20 cellular contexts compared by ENCODE assay signal in the genomic region with DNA sequence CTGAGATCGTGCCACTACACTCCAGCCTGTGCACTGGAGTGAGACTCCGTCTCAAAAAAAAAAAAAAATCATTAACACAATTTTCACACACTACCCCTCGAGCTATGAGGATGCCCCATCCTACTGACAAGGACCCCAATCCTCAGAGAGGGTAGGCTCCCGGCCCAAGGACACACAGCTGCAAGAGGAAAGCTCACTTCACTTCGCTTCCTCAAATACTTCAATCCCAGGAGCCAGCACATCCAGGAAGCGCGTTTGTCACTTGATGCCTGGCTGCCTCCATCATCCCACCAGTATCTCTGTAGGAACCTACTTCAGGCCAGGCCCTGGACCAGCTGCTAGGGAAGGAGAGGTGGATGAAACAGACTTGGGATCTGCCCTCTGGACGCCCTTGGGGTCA.
A peak's percentile ranks its signal among the peaks of the same experiment; 100 is the strongest.
DNase-seq lines count a peak whose midpoint lies in the region; TF ChIP-seq lines count a peak whose summit lies in the region.
"Had no signal": no experiment of that assay in that cellular context is flagged by ENCODE, and none has a peak within 500 bp of the region (broad histone marks: within the 10 kb centered on the region; RNA-seq: fewer than 3 reads in every experiment).

No MANE protein-coding gene starts in this region.

- no peak overlapping the region for H3K9ac ChIP-seq in endodermal cell (ENCODE audit: extremely low read depth, low read length, poor library complexity, severe bottlenecking)
- H3K9ac ChIP-seq: SK-N-SH had no signal

- intact Hi-C loops in CD14-positive monocyte (cut with micrococcal nuclease) (loop anchor here in 1 of 2 donors (5.0 kb wide), 1 partner anchor 84 kb away; no protein-coding TSS in a partner anchor), sigmoid colon (cut with DNase I) (loop anchor here (5.0 kb wide), 2 partner anchors 84 to 409 kb away; no protein-coding TSS in a partner anchor)

- H3K36me3 ChIP-seq in endodermal cell (ENCODE audit: control insufficient read depth, insufficient read depth, low read length) (peaks cover 5% of the 10 kb centered on the region), sigmoid colon (peaks cover 0 to 15% (median 3%) of the 10 kb centered on the region in 4 donors)

- peaks cover 3% of the 10 kb centered on the region for H3K36me3 Mint-ChIP-seq in T-helper 2 cell treated with Interferon-gamma antibody and Interleukin-4, amounts not matched to agents 5 μg/mL and 100 μg/mL, for 36 hours (ENCODE audit: low read depth)
- H3K36me3 Mint-ChIP-seq in CD14-positive monocyte (peaks cover 36 to 49% of the 10 kb centered on the region in 2 donors), endodermal cell (ENCODE audit: low read depth) (no peaks in the 10 kb centered on the region), HFFc6 (ENCODE audit: low read depth) (no peaks in the 10 kb centered on the region)

- TF ChIP-seq POLR2A in sigmoid colon (IDR thresholded peaks at IDR 0.05), result no peak

- TF ChIP-seq EP300 in sigmoid colon (IDR thresholded peaks at IDR 0.05), result no peak

- H3K4me1 ChIP-seq in endodermal cell (ENCODE audit: control insufficient read depth, insufficient read depth, low read length) (no peaks in the 10 kb centered on the region), sigmoid colon (peaks cover 0 to 15% (median 4%) of the 10 kb centered on the region in 4 donors)

- H3K27ac ChIP-seq in endodermal cell (ENCODE audit: low read depth, low read length) (no peak overlapping the region), sigmoid colon (no peak overlapping the region)
- H3K27ac ChIP-seq: 22Rv1 had no signal

- H3K4me1 Mint-ChIP-seq in T-helper 2 cell treated with Interferon-gamma antibody and Interleukin-4, amounts not matched to agents 5 μg/mL and 100 μg/mL, for 36 hours (ENCODE audit: low read depth), result peaks cover 5% of the 10 kb centered on the region
- peaks cover 27% of the 10 kb centered on the region for H3K4me1 Mint-ChIP-seq in CD14-positive monocyte
- no peaks in the 10 kb centered on the region for H3K4me1 Mint-ChIP-seq in endodermal cell
- H3K4me1 Mint-ChIP-seq in HFFc6 (ENCODE audit: low read depth), result peaks cover 8% of the 10 kb centered on the region

- no peaks in the 10 kb centered on the region for H3K27me3 Mint-ChIP-seq in T-helper 2 cell treated with Interferon-gamma antibody and Interleukin-4, amounts not matched to agents 5 μg/mL and 100 μg/mL, for 36 hours (ENCODE audit: low read depth)
- H3K27me3 Mint-ChIP-seq in CD14-positive monocyte (ENCODE audit: low read depth in 3 of 3), result no peaks in the 10 kb centered on the region
- H3K27me3 Mint-ChIP-seq in endodermal cell (ENCODE audit: insufficient read depth), result no peaks in the 10 kb centered on the region
- H3K27me3 Mint-ChIP-seq in HFFc6 (ENCODE audit: insufficient read depth), result no peaks in the 10 kb centered on the region

- no peak for TF ChIP-seq CTCF in CD14-positive monocyte (IDR thresholded peaks at IDR 0.05)
- TF ChIP-seq CTCF in endodermal cell (conservative IDR thresholded peaks at IDR 0.05), result no peak
- TF ChIP-seq CTCF in sigmoid colon (IDR thresholded peaks at IDR 0.05), result no peak
- no peak for TF ChIP-seq CTCF in HFFc6 (IDR thresholded peaks at IDR 0.05)

- no peak overlapping the region for H3K4me3 Mint-ChIP-seq in T-helper 2 cell treated with Interferon-gamma antibody and Interleukin-4, amounts not matched to agents 5 μg/mL and 100 μg/mL, for 36 hours
- H3K4me3 Mint-ChIP-seq in CD14-positive monocyte, result no peak overlapping the region
- no peak overlapping the region for H3K4me3 Mint-ChIP-seq in endodermal cell
- no peak overlapping the region for H3K4me3 Mint-ChIP-seq in HFFc6

- H3K27ac Mint-ChIP-seq in T-helper 2 cell treated with Interferon-gamma antibody and Interleukin-4, amounts not matched to agents 5 μg/mL and 100 μg/mL, for 36 hours, result peak overlapping the region; percentile 26
- H3K27ac Mint-ChIP-seq in CD14-positive monocyte, result no peak overlapping the region
- H3K27ac Mint-ChIP-seq in endodermal cell, result peak overlapping the region; percentile 33
- H3K27ac Mint-ChIP-seq in HFFc6, result no peak overlapping the region

- no peak overlapping the region for H3K4me3 ChIP-seq in endodermal cell (ENCODE audit: low read length)
- no peak overlapping the region for H3K4me3 ChIP-seq in sigmoid colon
- H3K4me3 ChIP-seq: Peyer's patch had no signal

- H3K9me3 Mint-ChIP-seq in T-helper 2 cell treated with Interferon-gamma antibody and Interleukin-4, amounts not matched to agents 5 μg/mL and 100 μg/mL, for 36 hours, result no peaks in the 10 kb centered on the region
- H3K9me3 Mint-ChIP-seq in CD14-positive monocyte (peaks cover 0 to 1% (median 0%) of the 10 kb centered on the region in 7 donors), endodermal cell (no peaks in the 10 kb centered on the region), HFFc6 (no peaks in the 10 kb centered on the region)

- H3K9me3 ChIP-seq in endodermal cell (ENCODE audit: control insufficient read depth, low read length) (no peaks in the 10 kb centered on the region), sigmoid colon (no peaks in the 10 kb centered on the region)
- H3K9me3 ChIP-seq: BE2C, Peyer's patch, SK-N-SH had no signal

- WGBS in endodermal cell (ENCODE audit: insufficient coverage in 1 of 2, insufficient read length in 1 of 2), 2 experiments, result 89 to 92% methylated on average over 5 to 8 of the region's 8 CpGs
- 93 to 94% methylated on average over 8 of the region's 8 CpGs for WGBS in sigmoid colon, 2 donors

- no peak for DNase-seq in T-helper 2 cell treated with Interferon-gamma antibody and Interleukin-4, amounts not matched to agents 5 μg/mL and 100 μg/mL, for 36 hours (ENCODE audit: low spot score)
- DNase-seq in T-helper 2 cell (no peak), CD14-positive monocyte (ENCODE audit: low spot score) (peak; percentile 4), endodermal cell (no peak), sigmoid colon (peak; percentile 14), T1000 (lab: John Stamatoyannopoulos, UW) (no peak), HFFc6 (no peak), EL (no peak)
- DNase-seq: BE2C; DMS79 treated with DMSO at 0.1 percent for 48 hours; H7; NCI-H1436; NCI-H2029; NCI-H2171 treated with DMSO at 0.1 percent for 48 hours; NCI-H446; NK-92 treated with Interleukin-12 subunit alpha and Interleukin-12 subunit beta, amount 100 ng/mL, for 24 hours; SHP77 treated with DMSO at 0.1 percent for 48 hours; SK-N-SH had no signal

- H3K27me3 ChIP-seq in endodermal cell (ENCODE audit: control insufficient read depth, insufficient read depth, low read length, poor library complexity, severe bottlenecking) (no peaks in the 10 kb centered on the region), sigmoid colon (no peaks in the 10 kb centered on the region)
- H3K27me3 ChIP-seq: BE2C, Peyer's patch had no signal

Comparison
In these comparisons a context has a peak if more than half of its experiments do, and no peak if none do; other contexts are left out.
1. DNase-seq: peak in CD14-positive monocyte (single experiment) and sigmoid colon (single experiment); none in T-helper 2 cell treated with Interferon-gamma antibody and Interleukin-4, amounts not matched to agents 5 μg/mL and 100 μg/mL, for 36 hours (single experiment), T-helper 2 cell (0 of 5), endodermal cell (single experiment), T1000 (single experiment), HFFc6 (single experiment) and EL (single experiment).
2. H3K27ac Mint-ChIP-seq: peak in T-helper 2 cell treated with Interferon-gamma antibody and Interleukin-4, amounts not matched to agents 5 μg/mL and 100 μg/mL, for 36 hours (single experiment) and endodermal cell (single experiment); none in CD14-positive monocyte (0 of 7) and HFFc6 (single experiment).